In genomic region chr12:113071063-113071426, GRCh38 we compare ENCODE assay signal across 13 cellular contexts. TPM values are rescaled to one million over a fixed set of nuclear protein-coding genes. Genes with fewer than 3 reads are reported as not detected.
DNase-seq lines count a peak whose midpoint lies in the region; ATAC-seq and TF ChIP-seq lines count a peak whose summit lies in the region.
"Had no signal": no experiment of that assay in that cellular context is flagged by ENCODE, and none has a peak within 500 bp of the region (broad histone marks: within the 10 kb centered on the region; RNA-seq: fewer than 3 reads in every experiment).

No MANE protein-coding gene starts in this region.

- no peaks in the 10 kb centered on the region for H3K9me3 Mint-ChIP-seq in CD8-positive, alpha-beta T cell
- H3K9me3 Mint-ChIP-seq: CD14-positive monocyte had no signal

- H3F3A ChIP-seq in SU-DHL-6 (ENCODE audit: insufficient read depth): peaks cover 94% of the 10 kb centered on the region
- H3F3A ChIP-seq in SK-N-SH (replicated peaks; ENCODE audit: insufficient read depth): no peaks in the 10 kb centered on the region

- peaks cover 66% of the 10 kb centered on the region for H3K79me2 ChIP-seq in SU-DHL-6 (ENCODE audit: insufficient read depth, low read length)
- H3K79me2 ChIP-seq in SK-N-SH (ENCODE audit: insufficient read depth): no peaks in the 10 kb centered on the region

- peak overlapping the region; percentile 99 for H3K4me2 ChIP-seq in SU-DHL-6 (ENCODE audit: low read depth, low read length, poor library complexity, severe bottlenecking)
- H3K4me2 ChIP-seq in SK-N-SH: no peak overlapping the region

- intact Hi-C loops in CD8-positive, alpha-beta T cell (cut with DNase I, micrococcal nuclease): no loop called here
- intact Hi-C loops in Right ventricle myocardium superior (cut with DNase I) (no loop called here), sciatic nerve (cut with DNase I) (no loop called here)

- H3K36me3 ChIP-seq in CD8-positive, alpha-beta T cell (ENCODE audit: insufficient read depth, low read length): no peaks in the 10 kb centered on the region
- no peaks in the 10 kb centered on the region; the same call in none of the 2 replicates for H3K36me3 ChIP-seq in SU-DHL-6 (ENCODE audit: low read length)
- no peaks in the 10 kb centered on the region for H3K36me3 ChIP-seq in SK-N-SH (replicated peaks in 1 of 2; ENCODE audit: control insufficient read depth in 1 of 2, insufficient read depth in 2 of 2, low read length in 1 of 2)

- H3K27ac Mint-ChIP-seq in CD8-positive, alpha-beta T cell: peak overlapping the region; percentile 66

- H3K36me3 Mint-ChIP-seq in CD8-positive, alpha-beta T cell: no peaks in the 10 kb centered on the region
- H3K36me3 Mint-ChIP-seq: CD14-positive monocyte had no signal

- no peak overlapping the region for H3K27ac ChIP-seq in CD8-positive, alpha-beta T cell (ENCODE audit: low read depth, low read length)
- H3K27ac ChIP-seq in SU-DHL-6 (ENCODE audit: low read depth, low read length) (peak overlapping the region; percentile 99), SK-N-SH (ENCODE audit: low read depth in 2 of 2, low read length in 1 of 2) (no peak overlapping the region; a peak in 1 of 4 replicates)

- H2AFZ ChIP-seq in SU-DHL-6 (ENCODE audit: low read depth, low read length, severe bottlenecking) (no peak overlapping the region), SK-N-SH (ENCODE audit: low read depth) (no peak overlapping the region)

- no peaks in the 10 kb centered on the region for H3K27me3 Mint-ChIP-seq in CD8-positive, alpha-beta T cell (ENCODE audit: low read depth)

- POLR2A ChIA-PET in CD8-positive, alpha-beta T cell (lab: Charles Lee): interaction anchor here (1.1 kb wide), 1 partner anchor 19 kb away, joined by 3 read pairs; no protein-coding TSS in a partner anchor
- POLR2A ChIA-PET in SK-N-SH (lab: Yijun Ruan, JAX): no interaction called here

- no peak for DNase-seq in CD8-positive, alpha-beta T cell
- DNase-seq in Right ventricle myocardium superior (peak; percentile 62), sciatic nerve (ENCODE audit: low spot score) (no peak), UCSD-AML1 (lab: John Stamatoyannopoulos, UW; ENCODE audit: unreplicated experiment) (no peak), SK-N-SH (no peak)
- DNase-seq: IMR-90; stimulated activated CD4-positive, alpha-beta T cell treated with anti-CD3 and anti-CD28 coated beads, Interleukin-2, amount 100 ng/mL, for 48 hours; T-helper 2 cell had no signal

- H3K4me1 ChIP-seq in CD8-positive, alpha-beta T cell (ENCODE audit: insufficient read depth, low read length): peaks cover 33% of the 10 kb centered on the region
- H3K4me1 ChIP-seq in SK-N-SH (ENCODE audit: control insufficient read depth in 1 of 2, insufficient read depth in 2 of 2, low read depth in 1 of 2, low read length in 1 of 2): no peaks in the 10 kb centered on the region; a peak in 1 of 4 replicates

- no peak for ATAC-seq in CD8-positive, alpha-beta T cell
- ATAC-seq in Right ventricle myocardium superior (ENCODE audit: poor library complexity) (peak; percentile 70), sciatic nerve (peak; percentile 73), GM18519 (IDR thresholded peaks at IDR 0.05; ENCODE audit: low FRiP score, unreplicated experiment) (no peak), GM19452 (IDR thresholded peaks at IDR 0.05; ENCODE audit: unreplicated experiment) (no peak)

- no peak for TF ChIP-seq CTCF in CD8-positive, alpha-beta T cell (IDR thresholded peaks at IDR 0.05)
- TF ChIP-seq CTCF in SU-DHL-6 (IDR thresholded peaks at IDR 0.05; ENCODE audit: insufficient read depth, low read length, poor library complexity, severe bottlenecking) (no peak), SK-N-SH (IDR thresholded peaks at IDR 0.05) (no peak)

- peak overlapping the region; percentile 98 for H3K9ac ChIP-seq in SU-DHL-6 (ENCODE audit: low read length)
- H3K9ac ChIP-seq in SK-N-SH: no peak overlapping the region

- CTCF ChIA-PET in CD8-positive, alpha-beta T cell (lab: Charles Lee): interaction anchor here (2.0 to 3.3 kb wide), 4 partner anchors 11 to 103 kb away, joined by 6 to 12 read pairs (median 8); no protein-coding TSS in a partner anchor
- CTCF ChIA-PET in SK-N-SH (lab: Yijun Ruan, JAX): interaction anchor here (1.0 kb wide), 2 partner anchors 16 to 23 kb away, joined by 3 read pairs; no protein-coding TSS in a partner anchor

- no peaks in the 10 kb centered on the region for H3K9me2 ChIP-seq in SU-DHL-6 (replicated peaks; ENCODE audit: insufficient read depth, low read length)
- no peaks in the 10 kb centered on the region for H3K9me2 ChIP-seq in SK-N-SH

- peaks cover 56% of the 10 kb centered on the region for H3K4me1 Mint-ChIP-seq in CD8-positive, alpha-beta T cell (ENCODE audit: low read depth)
- H3K4me1 Mint-ChIP-seq: CD14-positive monocyte had no signal

- TF ChIP-seq EP300 in SK-N-SH (IDR thresholded peaks at IDR 0.05; ENCODE audit: borderline replicate concordance in 1 of 2, low read depth in 1 of 2, low read length in 1 of 2): no peak

- WGBS in SK-N-SH (ENCODE audit: low lambda C conversion rate): 71% methylated on average over 3 of the region's 3 CpGs

- no peak overlapping the region for H3K4me3 ChIP-seq in CD8-positive, alpha-beta T cell (ENCODE audit: low read depth, low read length)
- H3K4me3 ChIP-seq in SU-DHL-6 (ENCODE audit: insufficient read depth, low read length, poor library complexity, severe bottlenecking): no peak overlapping the region
- no peak overlapping the region for H3K4me3 ChIP-seq in SK-N-SH (ENCODE audit: low read depth in 2 of 2, low read length in 1 of 2)

- no peaks in the 10 kb centered on the region for H4K20me1 ChIP-seq in SU-DHL-6 (ENCODE audit: low read depth, low read length)
- no peaks in the 10 kb centered on the region for H4K20me1 ChIP-seq in SK-N-SH (ENCODE audit: insufficient read depth)

- TF ChIP-seq RAD21 in SK-N-SH (IDR thresholded peaks at IDR 0.05; ENCODE audit: low read length): no peak

- H3K9me3 ChIP-seq in CD8-positive, alpha-beta T cell (ENCODE audit: low read length): no peaks in the 10 kb centered on the region
- no peaks in the 10 kb centered on the region for H3K9me3 ChIP-seq in SU-DHL-6 (ENCODE audit: insufficient read depth, low read length)
- H3K9me3 ChIP-seq in SK-N-SH: no peaks in the 10 kb centered on the region

- no peak overlapping the region for H3K4me3 Mint-ChIP-seq in CD8-positive, alpha-beta T cell
- H3K4me3 Mint-ChIP-seq: CD14-positive monocyte had no signal

- no peaks in the 10 kb centered on the region for H3K27me3 ChIP-seq in CD8-positive, alpha-beta T cell (ENCODE audit: insufficient read depth, low read length)
- H3K27me3 ChIP-seq in SU-DHL-6 (ENCODE audit: low read length): no peaks in the 10 kb centered on the region
- H3K27me3 ChIP-seq in SK-N-SH (ENCODE audit: insufficient read depth): no peaks in the 10 kb centered on the region

TF ChIP-seq in SK-N-SH, 30 proteins besides CTCF, POLR2A, EP300 and RAD21:
- TF ChIP-seq NRF1 (IDR thresholded peaks at IDR 0.05; ENCODE audit: low read depth, low read length): no peak
- TF ChIP-seq FOXJ3 (CRISPR knock-in tag; IDR thresholded peaks at IDR 0.05): no peak
- TF ChIP-seq GATA2 (CRISPR knock-in tag; IDR thresholded peaks at IDR 0.05): no peak
- no peak for TF ChIP-seq FOSL2 (IDR thresholded peaks at IDR 0.05; ENCODE audit: borderline replicate concordance, low read depth)
- TF ChIP-seq SMC3 (IDR thresholded peaks at IDR 0.05; ENCODE audit: low read depth, low read length): no peak
- TF ChIP-seq USF1 (IDR thresholded peaks at IDR 0.05; ENCODE audit: borderline replicate concordance, low read depth): no peak
- no peak for TF ChIP-seq ELF1 (IDR thresholded peaks at IDR 0.05)

RNA-seq across cellular contexts. Expression of gene DTX1, which starts 14.5 kb away (rescaled TPM):
- total RNA-seq in CD8-positive, alpha-beta T cell: 1 to 10 TPM; 4.6 to 4.7 TPM
- total RNA-seq in Right ventricle myocardium superior: 1.6 TPM
- 10.1 TPM for total RNA-seq in sciatic nerve
- polyA plus RNA-seq in SK-N-SH (2012; rRNA removed): 0.72 and 1.0 TPM in 2 replicates
- 0.40 and 0.96 TPM in 2 replicates for polyA plus RNA-seq in SK-N-SH (2012; cell fraction: cytosol; rRNA removed)
- 2.4 and 2.7 TPM in 2 replicates for polyA plus RNA-seq in SK-N-SH (2012; cell fraction: nucleus; rRNA removed)
- total RNA-seq: IMR-90, RPMI7951 had no signal
- polyA plus RNA-seq: IMR-90 had no signal

Comparison
In these comparisons a context has a peak if more than half of its experiments do, and no peak if none do; other contexts are left out.
1. ATAC-seq: peak in Right ventricle myocardium superior (single experiment) and sciatic nerve (single experiment); none in CD8-positive, alpha-beta T cell (single experiment), GM18519 (single experiment) and GM19452 (single experiment).